17 cellular contexts compared by ENCODE assay signal in the genomic region with DNA sequence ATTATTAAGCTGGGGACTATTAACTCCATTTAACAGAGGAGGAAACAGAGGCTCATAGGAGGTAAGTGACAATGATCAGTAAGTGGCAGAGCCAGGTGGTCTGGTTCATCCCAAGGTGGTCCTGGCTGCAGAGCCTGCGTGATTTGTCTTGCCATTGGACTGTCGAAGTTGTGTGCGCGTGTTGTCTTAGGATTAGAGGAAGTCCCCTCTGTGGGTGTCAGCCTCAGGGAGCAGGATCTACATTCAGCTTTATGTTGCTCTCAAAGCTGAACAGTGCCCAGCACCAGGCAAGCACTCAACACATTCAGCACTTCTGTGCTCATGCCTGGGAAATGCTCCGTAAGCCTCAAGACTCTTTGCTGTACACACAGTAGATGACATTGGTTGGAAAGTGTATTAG.
"Had no signal": no experiment of that assay in that cellular context is flagged by ENCODE, and none has a peak within 500 bp of the region (broad histone marks: within the 10 kb centered on the region; RNA-seq: fewer than 3 reads in every experiment).

No MANE protein-coding gene starts in this region.

- H3K27ac ChIP-seq: gastrocnemius medialis, heart right ventricle, psoas muscle, sigmoid colon, skin epidermis, stomach, thoracic aorta, transverse colon had no signal

- ATAC-seq: gastrocnemius medialis; heart right ventricle; naive thymus-derived CD4-positive, alpha-beta T cell; psoas muscle had no signal

- DNase-seq: gastrocnemius medialis; heart right ventricle; immature natural killer cell; left colon; naive thymus-derived CD4-positive, alpha-beta T cell; nephron progenitor cell; psoas muscle; retina; sigmoid colon; stimulated activated CD4-positive, alpha-beta T cell treated with anti-CD3 and anti-CD28 coated beads, Interleukin-12 subunit alpha, Interleukin-12 subunit beta, amount 100 ng/mL, for 4 hours; stimulated activated naive CD4-positive, alpha-beta T cell; stomach; substantia nigra; transverse colon had no signal

- FAIRE-seq: endothelial cell of umbilical vein had no signal

- H3K36me3 ChIP-seq: gastrocnemius medialis, heart right ventricle, sigmoid colon, stomach, thoracic aorta, transverse colon had no signal

- H3K27me3 ChIP-seq: gastrocnemius medialis, heart right ventricle, sigmoid colon, stomach, transverse colon had no signal

- H3K4me3 ChIP-seq: gastrocnemius medialis, heart right ventricle, psoas muscle, sigmoid colon, skin epidermis, stomach, thoracic aorta, transverse colon had no signal

- H3K4me1 ChIP-seq: gastrocnemius medialis, heart right ventricle, psoas muscle, stomach had no signal
